Comparison of ENCODE assay signal across 1 cellular context in genomic region chr7:98280791-98281756, GRCh38.
TF ChIP-seq lines count a peak whose summit lies in the region.

BRI3 (plus strand) TSS chr7:98281686; CDS start chr7:98281796, 110 bp downstream.

TF ChIP-seq in H1, 55 proteins besides CTCF, POLR2A, EP300 and RAD21:
- peak; percentile 78 for TF ChIP-seq PHF8 (conservative IDR thresholded peaks at IDR 0.05; ENCODE audit: low read depth, low read length)
- 0 out of 2 replicates have a peak, but pooled peaks have one; percentile 28 for TF ChIP-seq E2F6 (IDR thresholded peaks at IDR 0.05)
- no peak for TF ChIP-seq CBX5 (IDR thresholded peaks at IDR 0.05; ENCODE audit: low read depth, low read length)
- peak; percentile 81; the same call in 1 of the 2 replicates for TF ChIP-seq SP4 (IDR thresholded peaks at IDR 0.05; ENCODE audit: low read length)
- 0 out of 2 replicates have a peak, but pooled peaks have one; percentile 6 for TF ChIP-seq SP1 (IDR thresholded peaks at IDR 0.05; ENCODE audit: low read depth, low read length)
- TF ChIP-seq TAF1 (IDR thresholded peaks at IDR 0.05; ENCODE audit: low read depth, low read length), result peak; percentile 64
- TF ChIP-seq SIN3A (conservative IDR thresholded peaks at IDR 0.05 in 1 of 2, IDR thresholded peaks at IDR 0.05 in 1 of 2; ENCODE audit: low read depth in 1 of 2, low read length in 2 of 2), result peak in 1 of 2 experiments; percentile 68; a peak in 2 of 4 replicates
- 0 out of 2 replicates have a peak, but pooled peaks have one; percentile 14 for TF ChIP-seq TEAD4 (IDR thresholded peaks at IDR 0.05; ENCODE audit: low read depth, low read length)
- no peak for TF ChIP-seq MAFK (IDR thresholded peaks at IDR 0.05; ENCODE audit: low read depth, low read length)
- no peak for TF ChIP-seq TAF7 (optimal IDR thresholded peaks at IDR 0.05; ENCODE audit: borderline replicate concordance, low read depth, low read length)
- no peak for TF ChIP-seq CBX8 (IDR thresholded peaks at IDR 0.05; ENCODE audit: borderline replicate concordance, low read depth, low read length)
- TF ChIP-seq CHD2 (IDR thresholded peaks at IDR 0.05; ENCODE audit: low read length), result no peak
- TF ChIP-seq ATF3 (IDR thresholded peaks at IDR 0.05; ENCODE audit: insufficient read depth, low read depth, low read length), result no peak; the same call in 1 of the 2 replicates
- TF ChIP-seq RNF2 (IDR thresholded peaks at IDR 0.05; ENCODE audit: borderline replicate concordance, low read depth, low read length, missing control alignments, poor library complexity, severe bottlenecking), result no peak
- TF ChIP-seq SP2 (IDR thresholded peaks at IDR 0.05; ENCODE audit: low read length), result no peak
- peak; percentile 49 for TF ChIP-seq KDM4A (IDR thresholded peaks at IDR 0.05; ENCODE audit: low read depth, low read length, severe bottlenecking)
- no peak for TF ChIP-seq SAP30 (IDR thresholded peaks at IDR 0.05; ENCODE audit: insufficient read depth, insufficient replicate concordance, low read length)
- no peak for TF ChIP-seq KDM5A (IDR thresholded peaks at IDR 0.05; ENCODE audit: low read length)
- peak; percentile 86; the same call in 1 of the 2 replicates for TF ChIP-seq RXRA (IDR thresholded peaks at IDR 0.05; ENCODE audit: insufficient read depth, low read depth, low read length)
- TF ChIP-seq ASH2L (IDR thresholded peaks at IDR 0.05; ENCODE audit: low read length), result peak; percentile 45
- no peak for TF ChIP-seq POU5F1 (IDR thresholded peaks at IDR 0.05; ENCODE audit: low read depth, low read length)
- peak; percentile 80 for TF ChIP-seq POLR2AphosphoS5 (IDR thresholded peaks at IDR 0.05; ENCODE audit: low read depth, low read length)
- TF ChIP-seq USF2 (IDR thresholded peaks at IDR 0.05; ENCODE audit: low read length), result peak; percentile 81
- TF ChIP-seq CTBP2 (IDR thresholded peaks at IDR 0.05; ENCODE audit: borderline replicate concordance, insufficient read depth, insufficient read length, low read length), result no peak
- TF ChIP-seq HDAC6 (IDR thresholded peaks at IDR 0.05; ENCODE audit: low read depth, low read length), result no peak
- no peak for TF ChIP-seq NANOG (IDR thresholded peaks at IDR 0.05; ENCODE audit: insufficient read depth, low read depth, low read length, poor library complexity, severe bottlenecking)
- TF ChIP-seq GABPA (IDR thresholded peaks at IDR 0.05; ENCODE audit: borderline replicate concordance, insufficient read depth, low read length), result no peak
- no peak for TF ChIP-seq SIRT6 (IDR thresholded peaks at IDR 0.05; ENCODE audit: low read length)
- 0 out of 2 replicates have a peak, but pooled peaks have one; percentile 8 for TF ChIP-seq MAX (IDR thresholded peaks at IDR 0.05)
- 0 out of 2 replicates have a peak, but pooled peaks have one; percentile 54 for TF ChIP-seq TCF12 (IDR thresholded peaks at IDR 0.05; ENCODE audit: low read depth, low read length)
